ENCODE assay signal across 21 cellular contexts in genomic region chr17:7229504-7229903, GRCh38. TPM values are rescaled to one million over a fixed set of nuclear protein-coding genes. Genes with fewer than 3 reads are reported as not detected.
A peak's percentile ranks its signal among the peaks of the same experiment; 100 is the strongest.
DNase-seq lines count a peak whose midpoint lies in the region; ATAC-seq and TF ChIP-seq lines count a peak whose summit lies in the region.
"Had no signal": no experiment of that assay in that cellular context is flagged by ENCODE, and none has a peak within 500 bp of the region (broad histone marks: within the 10 kb centered on the region; RNA-seq: fewer than 3 reads in every experiment).

No MANE protein-coding gene starts in this region.

- no peaks in the 10 kb centered on the region for H3K27me3 Mint-ChIP-seq in Calu3 (ENCODE audit: unreplicated experiment)
- H3K27me3 Mint-ChIP-seq: CD4-positive, alpha-beta T cell; IgD-negative memory B cell had no signal

- no peak overlapping the region for H3K4me3 Mint-ChIP-seq in Calu3 (ENCODE audit: low read depth, unreplicated experiment)
- H3K4me3 Mint-ChIP-seq: CD4-positive, alpha-beta T cell; GM23338 had no signal

- H3K36me3 ChIP-seq in esophagus squamous epithelium (peaks cover 40 to 63% (median 42%) of the 10 kb centered on the region in 3 donors), prostate gland (peaks cover 2 to 18% of the 10 kb centered on the region in 2 donors)

- H3K9me3 Mint-ChIP-seq in Calu3 (ENCODE audit: low read depth, unreplicated experiment): no peaks in the 10 kb centered on the region
- H3K9me3 Mint-ChIP-seq: CD4-positive, alpha-beta T cell; H9; IgD-negative memory B cell had no signal

- BruUV-seq in Calu3 (replicated peaks; lab: Mats Ljungman, UMichigan): no TSS peak

- H3K4me3 ChIP-seq in esophagus squamous epithelium (no peak overlapping the region), prostate gland (no peak overlapping the region)
- H3K4me3 ChIP-seq: GM23338, SK-N-MC had no signal

- CTCF ChIA-PET in Calu3 (lab: Charles Lee): no interaction called here

- H3K27ac Mint-ChIP-seq in Calu3 (ENCODE audit: unreplicated experiment): peak overlapping the region; percentile 29
- H3K27ac Mint-ChIP-seq: CD4-positive, alpha-beta T cell; GM23338; IgD-negative memory B cell had no signal

- DNase-seq in Right ventricle myocardium inferior (ENCODE audit: missing footprints) (peak; percentile 41), cardiac septum (ENCODE audit: low spot score) (no peak), Calu3 (no peak), esophagus squamous epithelium (lab: John Stamatoyannopoulos, UW) (no peak), prostate gland (ENCODE audit: low spot score) (no peak)
- DNase-seq: CD4-positive, alpha-beta T cell; H9; NCI-H1048; NCI-H1417; NCI-H1694; NCI-H2029 treated with DMSO at 0.1 percent for 48 hours; NCI-H2227 treated with DMSO at 0.1 percent for 48 hours; NCI-H526 treated with DMSO at 0.1 percent for 48 hours; RPMI8226; SIG-M5 had no signal

- H3K9me3 ChIP-seq in esophagus squamous epithelium: no peaks in the 10 kb centered on the region
- H3K9me3 ChIP-seq in prostate gland: no peaks in the 10 kb centered on the region

- TF ChIP-seq POLR2A in esophagus squamous epithelium (IDR thresholded peaks at IDR 0.05): no peak
- TF ChIP-seq POLR2A in prostate gland (IDR thresholded peaks at IDR 0.05): no peak

- H3K27ac ChIP-seq in esophagus squamous epithelium: peak overlapping the region; percentile 83 to 100 (median 90)
- H3K27ac ChIP-seq in prostate gland: peak overlapping the region; percentile 86 to 99
- H3K27ac ChIP-seq: KMS-11, SK-N-MC had no signal

- peaks cover 14 to 89% (median 34%) of the 10 kb centered on the region in 3 donors for H3K4me1 ChIP-seq in esophagus squamous epithelium
- H3K4me1 ChIP-seq in prostate gland (replicated peaks): peaks cover 13% of the 10 kb centered on the region

- peaks cover 17% of the 10 kb centered on the region for H3K4me1 Mint-ChIP-seq in Calu3 (ENCODE audit: low read depth, unreplicated experiment)

- WGBS in esophagus squamous epithelium, 2 donors: 91 to 93% methylated on average over 4 to 10 of the region's 19 CpGs
- WGBS in prostate gland: 91% methylated on average over 19 of the region's 19 CpGs

- ATAC-seq in Right ventricle myocardium inferior (no peak), GM18873 (IDR thresholded peaks at IDR 0.05; ENCODE audit: low FRiP score, unreplicated experiment) (no peak), HG02938 (IDR thresholded peaks at IDR 0.05; ENCODE audit: unreplicated experiment) (no peak)
- ATAC-seq: GM23338 had no signal

- intact Hi-C loops in Right ventricle myocardium inferior (cut with DNase I): no loop called here
- intact Hi-C loops in cardiac septum (cut with DNase I): no loop called here
- intact Hi-C loops in Calu3 (cut with micrococcal nuclease; ENCODE audit: unreplicated experiment): no loop called here
- intact Hi-C loops in esophagus squamous epithelium (cut with DNase I): no loop called here
- intact Hi-C loops in prostate gland (cut with DNase I): no loop called here

- peaks cover 55% of the 10 kb centered on the region for H3K36me3 Mint-ChIP-seq in Calu3 (ENCODE audit: insufficient read depth, unreplicated experiment)

- H3K27me3 ChIP-seq in esophagus squamous epithelium (no peaks in the 10 kb centered on the region), prostate gland (replicated peaks; ENCODE audit: insufficient read depth) (no peaks in the 10 kb centered on the region)

- TF ChIP-seq CTCF in Calu3 (IDR thresholded peaks at IDR 0.05; ENCODE audit: unreplicated experiment) (no peak), esophagus squamous epithelium (IDR thresholded peaks at IDR 0.05) (no peak), prostate gland (IDR thresholded peaks at IDR 0.05) (no peak)

RNA-seq across cellular contexts. Expression of gene DVL2, which starts 4.8 kb away (rescaled TPM):
- total RNA-seq in Right ventricle myocardium inferior (20.0 TPM), cardiac septum (22.5 TPM), Calu3 (2022) (44.8 and 45.7 TPM in 2 replicates), esophagus squamous epithelium (10 to 100 TPM; 21.4 to 58.0 (median 37.3) TPM), prostate gland (100 to 1,000 TPM in 1 of 2 donors, 10 to 100 TPM in 1; 52.3 to 116 TPM)

RNA-seq across cellular contexts. Expression of gene PHF23, which starts 9.8 kb away (rescaled TPM):
- 23.3 TPM for total RNA-seq in Right ventricle myocardium inferior
- total RNA-seq in cardiac septum: 20.5 TPM
- 30.2 and 31.6 TPM in 2 replicates for total RNA-seq in Calu3 (2022)
- 10 to 100 TPM; 24.7 to 30.6 (median 27.0) TPM for total RNA-seq in esophagus squamous epithelium
- 10 to 100 TPM; 41.2 to 92.5 TPM for total RNA-seq in prostate gland

RNA-seq across cellular contexts. Expression of gene ACADVL, which starts 9.8 kb away (rescaled TPM):
- 2,192 TPM for total RNA-seq in Right ventricle myocardium inferior
- 966 TPM for total RNA-seq in cardiac septum
- 552 and 615 TPM in 2 replicates for total RNA-seq in Calu3 (2022)
- 100 to 1,000 TPM; 453 to 742 (median 464) TPM for total RNA-seq in esophagus squamous epithelium
- total RNA-seq in prostate gland: 100 to 1,000 TPM; 589 to 593 TPM

RNA-seq across cellular contexts. Expression of gene DLG4, which starts 9.9 kb away (rescaled TPM):
- total RNA-seq in Right ventricle myocardium inferior (20.6 TPM), cardiac septum (16.0 TPM), Calu3 (2022) (2.0 and 4.6 TPM in 2 replicates), esophagus squamous epithelium (10 to 100 TPM in 1 of 4 donors, 1 to 10 TPM in 3; 2.6 to 13.9 (median 6.0) TPM), prostate gland (10 to 100 TPM in 1 of 2 donors, 1 to 10 TPM in 1; 9.3 to 31.6 TPM)

RNA-seq across cellular contexts. Expression of gene GABARAP, which starts 12.7 kb away (rescaled TPM):
- total RNA-seq in Right ventricle myocardium inferior (444 TPM), cardiac septum (449 TPM), Calu3 (2022) (183 and 188 TPM in 2 replicates), esophagus squamous epithelium (100 to 1,000 TPM; 172 to 384 (median 197) TPM), prostate gland (100 to 1,000 TPM; 493 to 527 TPM)
